8 cellular contexts compared by ENCODE assay signal in genomic region chr14:61568572-61569011, GRCh38.
A peak's percentile ranks its signal among the peaks of the same experiment; 100 is the strongest.
DNase-seq lines count a peak whose midpoint lies in the region; ATAC-seq, FAIRE-seq and TF ChIP-seq lines count a peak whose summit lies in the region.

No MANE protein-coding gene starts in this region.

- peaks cover 78% of the 10 kb centered on the region for H3K79me2 ChIP-seq in ACC112 (ENCODE audit: control insufficient read depth, insufficient read depth, low read length, unreplicated experiment)

- H3K4me1 ChIP-seq in ACC112 (ENCODE audit: control insufficient read depth, insufficient read depth, low read length, unreplicated experiment) (peaks cover 95% of the 10 kb centered on the region), lung (ENCODE audit: control insufficient read depth in 2 of 2, insufficient read depth in 2 of 2, low read length in 2 of 2) (peaks cover 21% of the 10 kb centered on the region in 2 donors)

- ATAC-seq in GM19025 (IDR thresholded peaks at IDR 0.05; ENCODE audit: low read depth, unreplicated experiment) (peak; percentile 85), HG03159 (IDR thresholded peaks at IDR 0.05; ENCODE audit: unreplicated experiment) (peak; percentile 85), lung (ENCODE audit: insufficient read depth, low FRiP score) (no peak)

- TF ChIP-seq CTCF in bronchial epithelial cell (IDR thresholded peaks at IDR 0.05; ENCODE audit: insufficient read depth, low read length, severe bottlenecking) (peak; percentile 5), lung (IDR thresholded peaks at IDR 0.05; ENCODE audit: control extremely low read depth, extremely low read depth) (no peak)

- H3K36me3 ChIP-seq in ACC112 (ENCODE audit: insufficient read depth, low read length): no peaks in the 10 kb centered on the region
- no peaks in the 10 kb centered on the region for H3K36me3 ChIP-seq in bronchial epithelial cell (ENCODE audit: control insufficient read depth, insufficient read depth, low read length)
- no peaks in the 10 kb centered on the region for H3K36me3 ChIP-seq in lung (ENCODE audit: control insufficient read depth in 2 of 2, insufficient read depth in 2 of 2, low read length in 2 of 2)

- no peak overlapping the region for H3K4me3 ChIP-seq in ACC112 (ENCODE audit: low read depth, low read length)
- no peak overlapping the region for H3K4me3 ChIP-seq in bronchial epithelial cell (ENCODE audit: low read depth, low read length)
- H3K4me3 ChIP-seq in lung: no peak overlapping the region

- no peaks in the 10 kb centered on the region for H3K9me3 ChIP-seq in lung (ENCODE audit: control insufficient read depth in 2 of 2, insufficient read depth in 1 of 2, low read length in 1 of 2)

- H3K27ac ChIP-seq in ACC112 (ENCODE audit: low read depth, low read length) (peak overlapping the region; percentile 100), lung (ENCODE audit: low read depth in 1 of 2, low read length in 1 of 2) (peak overlapping the region; percentile 51 to 74)

- H2AFZ ChIP-seq in ACC112 (ENCODE audit: low read length, unreplicated experiment): no peak overlapping the region

- no peak for FAIRE-seq in bronchial epithelial cell (lab: Jason Lieb, UNC)

- DNase-seq in T-helper 1 cell (peak in 4 of 5 donors; percentile 20 to 60 (median 36)), bronchial epithelial cell (ENCODE audit: low read depth) (no peak), lung (ENCODE audit: low spot score) (no peak), NCI-H446 treated with DMSO at 0.1 percent for 48 hours (lab: John Stamatoyannopoulos, UW) (no peak)
- peak; percentile 38 to 67 (median 54) for DNase-seq in stimulated activated naive CD4-positive, alpha-beta T cell (lab: John Stamatoyannopoulos, UW)

- 21 to 38% methylated on average over 30 to 34 of the region's 34 CpGs for WGBS in lung, 2 donors

- H3K27me3 ChIP-seq in ACC112 (ENCODE audit: insufficient read depth, low read length) (no peaks in the 10 kb centered on the region), bronchial epithelial cell (ENCODE audit: control insufficient read depth, insufficient read depth, low read length) (no peaks in the 10 kb centered on the region), lung (ENCODE audit: control insufficient read depth, insufficient read depth) (no peaks in the 10 kb centered on the region)

Comparison
In these comparisons a context has a peak if more than half of its experiments do, and no peak if none do; other contexts are left out.
1. DNase-seq: peak in T-helper 1 cell (4 of 5) and stimulated activated naive CD4-positive, alpha-beta T cell (6 of 6); none in bronchial epithelial cell (single experiment), lung (single experiment) and NCI-H446 treated with DMSO at 0.1 percent for 48 hours (single experiment).